10 cellular contexts compared by ENCODE assay signal in the genomic region with DNA sequence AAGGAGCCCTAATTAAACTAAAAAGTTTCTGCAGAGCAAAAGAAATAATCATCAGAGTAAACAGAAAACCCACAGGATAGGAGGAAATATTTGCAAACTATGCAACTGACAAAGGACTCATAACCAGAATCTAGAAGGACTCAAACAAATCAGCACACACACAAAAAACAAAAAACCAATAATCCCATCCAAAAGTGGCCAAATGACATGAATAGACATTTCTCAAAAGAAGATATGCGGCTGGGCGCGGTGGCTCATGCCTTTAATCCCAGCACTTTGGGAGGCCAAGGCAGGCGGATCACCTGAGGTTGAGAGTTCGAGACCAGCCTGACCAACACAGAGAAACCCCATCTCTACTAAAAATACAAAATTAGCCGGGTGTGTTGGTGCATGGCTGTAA. TPM values are rescaled to one million over a fixed set of nuclear protein-coding genes. Genes with fewer than 3 reads are reported as not detected.
DNase-seq lines count a peak whose midpoint lies in the region; ATAC-seq and TF ChIP-seq lines count a peak whose summit lies in the region.
"Not testable (repeated sequence)": the region's sequence is repeated elsewhere in the genome, so short reads cannot be mapped to it uniquely, and the experiment has no call there.
"Had no signal": no experiment of that assay in that cellular context is flagged by ENCODE, and none has a peak within 500 bp of the region (broad histone marks: within the 10 kb centered on the region; RNA-seq: fewer than 3 reads in every experiment).

No MANE protein-coding gene starts in this region.

- peak; percentile 10 for ATAC-seq in GM19025 (IDR thresholded peaks at IDR 0.05; ENCODE audit: low read depth, unreplicated experiment)
- ATAC-seq in HG02885 (IDR thresholded peaks at IDR 0.05; ENCODE audit: poor library complexity, unreplicated experiment) = peak; percentile 40
- ATAC-seq in T-cell (replicated peaks in 1 of 4); memory B cell (ENCODE audit: low read depth): not testable (repeated sequence)

- H3K4me3 ChIP-seq in DOHH2 (ENCODE audit: low read length) = peak overlapping the region; percentile 23; the same call in 1 of the 2 replicates
- H3K4me3 ChIP-seq in spleen = not testable (repeated sequence)

- POLR2A ChIA-PET in T-cell (lab: Charles Lee) = not testable (repeated sequence)

- not testable (repeated sequence) for DNase-seq in T-cell; activated T-cell treated with anti-CD3 and anti-CD28 coated beads, Interleukin-2, amount 50 U/mL, for 24 hours; memory B cell (ENCODE audit: low spot score in 2 of 2)
- peak; percentile 19 for DNase-seq in chondrocyte (ENCODE audit: low spot score)
- DNase-seq in spleen = peak; percentile 21

- H3K36me3 ChIP-seq in DOHH2 (ENCODE audit: control insufficient read depth, low read length) = not testable (repeated sequence)
- H3K36me3 ChIP-seq in spleen = peaks cover 0 to 91% (median 50%) of the 10 kb centered on the region in 6 donors

- peaks cover 17 to 22% (median 17%) of the 10 kb centered on the region in 3 donors for H3K4me1 Mint-ChIP-seq in T-cell
- peaks cover 16% of the 10 kb centered on the region for H3K4me1 Mint-ChIP-seq in activated T-cell treated with anti-CD3 and anti-CD28 coated beads, Interleukin-2, amount 50 U/mL, for 24 hours (ENCODE audit: low read depth)
- peaks cover 15% of the 10 kb centered on the region for H3K4me1 Mint-ChIP-seq in chondrocyte (ENCODE audit: low read depth)
- H3K4me1 Mint-ChIP-seq in memory B cell = peaks cover 19% of the 10 kb centered on the region

- H3K9me2 ChIP-seq in DOHH2 (replicated peaks; ENCODE audit: control insufficient read depth, low read length) = not testable (repeated sequence)

- peaks cover 30% of the 10 kb centered on the region for H4K20me1 ChIP-seq in DOHH2 (ENCODE audit: control insufficient read depth, insufficient read depth, low read depth, low read length)

- not testable (repeated sequence) for H3K4me3 Mint-ChIP-seq in T-cell; activated T-cell treated with anti-CD3 and anti-CD28 coated beads, Interleukin-2, amount 50 U/mL, for 24 hours; chondrocyte (ENCODE audit: unreplicated experiment)
- peak overlapping the region; percentile 0 for H3K4me3 Mint-ChIP-seq in memory B cell

- H3K9me3 Mint-ChIP-seq in T-cell; activated T-cell treated with anti-CD3 and anti-CD28 coated beads, Interleukin-2, amount 50 U/mL, for 24 hours; chondrocyte (ENCODE audit: low read depth); memory B cell: not testable (repeated sequence)

- WGBS in spleen, 5 donors = 74 to 93% (median 86%) methylated on average over 6 of the region's 6 CpGs

- H3K27ac Mint-ChIP-seq in T-cell (peak overlapping the region; percentile 35 to 74), chondrocyte (ENCODE audit: unreplicated experiment) (peak overlapping the region; percentile 24)
- H3K27ac Mint-ChIP-seq in activated T-cell treated with anti-CD3 and anti-CD28 coated beads, Interleukin-2, amount 50 U/mL, for 24 hours = peak overlapping the region; percentile 42
- not testable (repeated sequence) for H3K27ac Mint-ChIP-seq in memory B cell

- not testable (repeated sequence) for TF ChIP-seq CTCF in DOHH2 (IDR thresholded peaks at IDR 0.05; ENCODE audit: low read depth, low read length, poor library complexity, severe bottlenecking); chondrocyte (IDR thresholded peaks at IDR 0.05); spleen (IDR thresholded peaks at IDR 0.05 in 8 of 11, conservative IDR thresholded peaks at IDR 0.05 in 3 of 11)

- intact Hi-C loops in spleen (cut with DNase I; ENCODE audit: low total_unique reads) = not testable (repeated sequence)

- TF ChIP-seq POLR2A in spleen (IDR thresholded peaks at IDR 0.05) = not testable (repeated sequence)

- not testable (repeated sequence) for H3K9me3 ChIP-seq in DOHH2 (ENCODE audit: control insufficient read depth, insufficient read depth, low read length); spleen

- H3K27me3 Mint-ChIP-seq in T-cell; activated T-cell treated with anti-CD3 and anti-CD28 coated beads, Interleukin-2, amount 50 U/mL, for 24 hours; chondrocyte (ENCODE audit: low read depth); memory B cell: not testable (repeated sequence)

- CTCF ChIA-PET in T-cell (lab: Charles Lee) = not testable (repeated sequence)

- H3K79me2 ChIP-seq in DOHH2 (ENCODE audit: control insufficient read depth, low read length) = not testable (repeated sequence)

- H3F3A ChIP-seq in DOHH2 (ENCODE audit: control insufficient read depth, insufficient read depth) = peaks cover 13% of the 10 kb centered on the region

- H3K4me2 ChIP-seq in DOHH2 (ENCODE audit: low read length) = peak overlapping the region; percentile 37

- H3K36me3 Mint-ChIP-seq in T-cell = peaks cover 19% of the 10 kb centered on the region
- H3K36me3 Mint-ChIP-seq in activated T-cell treated with anti-CD3 and anti-CD28 coated beads, Interleukin-2, amount 50 U/mL, for 24 hours (ENCODE audit: low read depth) = peaks cover 45% of the 10 kb centered on the region
- H3K36me3 Mint-ChIP-seq in chondrocyte (ENCODE audit: low read depth) = not testable (repeated sequence)
- H3K36me3 Mint-ChIP-seq in memory B cell = peaks cover 20% of the 10 kb centered on the region

- H3K4me1 ChIP-seq in DOHH2 (ENCODE audit: control insufficient read depth, low read length) (peaks cover 32% of the 10 kb centered on the region), spleen (peaks cover 0 to 30% (median 15%) of the 10 kb centered on the region in 6 donors)

- H3K27me3 ChIP-seq in DOHH2 (ENCODE audit: control insufficient read depth, low read length) = peaks cover 22% of the 10 kb centered on the region
- H3K27me3 ChIP-seq in spleen (replicated peaks in 1 of 7) = not testable (repeated sequence)

- H3K27ac ChIP-seq in DOHH2 (ENCODE audit: low read depth, low read length); spleen: not testable (repeated sequence)

RNA-seq across cellular contexts. Expression of a gene that starts 8.1 kb away (rescaled TPM):
- total RNA-seq in T-cell = under 1 TPM in 1 of 5 donors, not detected in 4; 0.55 TPM
- total RNA-seq in chondrocyte = 0.32 to 1.2 TPM in 2 of 3 replicates, not detected in the other
- 10 to 100 TPM in 3 of 7 donors, 1 to 10 TPM in 4; 3.1 to 40.7 (median 9.3) TPM for total RNA-seq in spleen
- polyA plus RNA-seq in spleen = under 1 TPM in 2 of 3 donors, not detected in 1; 0.11 to 0.61 TPM
- total RNA-seq: CD4-positive, alpha-beta memory T cell; SJCRH30 had no signal
- polyA plus RNA-seq: CD4-positive, alpha-beta memory T cell had no signal

RNA-seq across cellular contexts. Expression of a gene that starts 32.6 kb away (rescaled TPM):
- total RNA-seq in T-cell (100 to 1,000 TPM; 118 to 192 (median 162) TPM), chondrocyte (27.3 to 33.8 TPM (median 32.0 TPM) in 3 replicates), spleen (10 to 100 TPM; 19.0 to 86.4 (median 46.1) TPM)
- polyA plus RNA-seq in spleen = 10 to 100 TPM in 2 of 3 donors, 1 to 10 TPM in 1; 8.4 to 26.1 (median 14.3) TPM
